ENCODE assay signal across 11 cellular contexts in genomic region chr6:41801380-41801779, GRCh38. TPM values are rescaled to one million over a fixed set of nuclear protein-coding genes. Genes with fewer than 3 reads are reported as not detected.
A peak's percentile ranks its signal among the peaks of the same experiment; 100 is the strongest.
DNase-seq lines count a peak whose midpoint lies in the region; ATAC-seq and TF ChIP-seq lines count a peak whose summit lies in the region.
"Had no signal": no experiment of that assay in that cellular context is flagged by ENCODE, and none has a peak within 500 bp of the region (broad histone marks: within the 10 kb centered on the region; RNA-seq: fewer than 3 reads in every experiment).

No MANE protein-coding gene starts in this region.

- no peaks in the 10 kb centered on the region for H3K4me1 ChIP-seq in SK-N-SH (ENCODE audit: control insufficient read depth in 1 of 2, insufficient read depth in 2 of 2, low read depth in 1 of 2, low read length in 1 of 2)
- H3K4me1 ChIP-seq in foreskin keratinocyte = no peaks in the 10 kb centered on the region

- no peak overlapping the region for H3K4me2 ChIP-seq in SK-N-SH

- no peaks in the 10 kb centered on the region for H4K20me1 ChIP-seq in SK-N-SH (ENCODE audit: insufficient read depth)

- peak; percentile 61 for TF ChIP-seq RAD21 in SK-N-SH (IDR thresholded peaks at IDR 0.05; ENCODE audit: low read length)

- peaks cover 15% of the 10 kb centered on the region for H3F3A ChIP-seq in SK-N-SH (replicated peaks; ENCODE audit: insufficient read depth)

- H3K27me3 ChIP-seq in SK-N-SH (ENCODE audit: insufficient read depth) (no peaks in the 10 kb centered on the region), foreskin keratinocyte (no peaks in the 10 kb centered on the region)

- H3K9ac ChIP-seq in SK-N-SH = no peak overlapping the region

- POLR2A ChIA-PET in SK-N-SH (lab: Yijun Ruan, JAX) = interaction anchor here (0.8 to 1.0 kb wide), 2 partner anchors 10 to 14 kb away, joined by 3 read pairs; partner anchors contain the start of gene TOMM6

- H3K79me2 ChIP-seq in SK-N-SH (ENCODE audit: insufficient read depth) = no peaks in the 10 kb centered on the region

- TF ChIP-seq EP300 in SK-N-SH (IDR thresholded peaks at IDR 0.05; ENCODE audit: borderline replicate concordance in 1 of 2, low read depth in 1 of 2, low read length in 1 of 2) = no peak

- TF ChIP-seq CTCF in GM13976 (IDR thresholded peaks at IDR 0.05; ENCODE audit: borderline replicate concordance, control extremely low read depth, extremely low read depth, insufficient read depth, missing control alignments) (peak; percentile 48), SK-N-SH (IDR thresholded peaks at IDR 0.05) (peak; percentile 76), foreskin keratinocyte (conservative IDR thresholded peaks at IDR 0.05) (peak; percentile 70)

- 52% methylated on average over 2 of the region's 2 CpGs for WGBS in SK-N-SH (ENCODE audit: low lambda C conversion rate)

- in situ Hi-C loops in GM13976 (cut with MboI; ENCODE audit: low sequenced_read_pairs, unreplicated experiment) = no loop called here

- DNase-seq in AG08396 (ENCODE audit: low spot score) = peak; percentile 36
- DNase-seq in GM13976 (ENCODE audit: low spot score) = no peak
- no peak for DNase-seq in SK-N-SH
- no peak for DNase-seq in foreskin keratinocyte
- DNase-seq: retina, T-helper 9 cell had no signal

- H2AFZ ChIP-seq in SK-N-SH (ENCODE audit: low read depth) = no peak overlapping the region

- H3K36me3 ChIP-seq in SK-N-SH (replicated peaks in 1 of 2; ENCODE audit: control insufficient read depth in 1 of 2, insufficient read depth in 2 of 2, low read length in 1 of 2) = peaks cover 0 to 13% of the 10 kb centered on the region in 2 experiments

- H3K27ac ChIP-seq in SK-N-SH (ENCODE audit: low read depth in 2 of 2, low read length in 1 of 2) = no peak overlapping the region
- no peak overlapping the region for H3K27ac ChIP-seq in foreskin keratinocyte

- H3K9me2 ChIP-seq in SK-N-SH = no peaks in the 10 kb centered on the region

- ATAC-seq in foreskin keratinocyte (no peak), HG02840 (IDR thresholded peaks at IDR 0.05; ENCODE audit: low FRiP score, unreplicated experiment) (no peak), HG02763 (IDR thresholded peaks at IDR 0.05; ENCODE audit: unreplicated experiment) (no peak), GM21390 (IDR thresholded peaks at IDR 0.05; ENCODE audit: unreplicated experiment) (no peak), HG03139 (IDR thresholded peaks at IDR 0.05; ENCODE audit: unreplicated experiment) (no peak)
- ATAC-seq: stimulated activated effector memory CD8-positive, alpha-beta T cell treated with anti-CD3 and anti-CD28 coated beads, Interleukin-12 subunit alpha, Interleukin-12 subunit beta, amount 100 ng/mL, for 72 hours had no signal

- CTCF ChIA-PET in SK-N-SH (lab: Yijun Ruan, JAX) = interaction anchor here (0.6 to 5.8 kb wide), 19 partner anchors 10 to 481 kb away, joined by 3 to 49 read pairs (median 3); partner anchors contain the start of genes BYSL, MED20, TAF8 and TOMM6

- H3K4me3 ChIP-seq in SK-N-SH (ENCODE audit: low read depth in 2 of 2, low read length in 1 of 2) = no peak overlapping the region

- no peaks in the 10 kb centered on the region for H3K9me3 ChIP-seq in SK-N-SH

TF ChIP-seq in SK-N-SH, 30 proteins besides CTCF, POLR2A, EP300 and RAD21:
- TF ChIP-seq SMC3 (IDR thresholded peaks at IDR 0.05; ENCODE audit: low read depth, low read length) = peak; percentile 56
- TF ChIP-seq ELF1 (IDR thresholded peaks at IDR 0.05) = no peak

RNA-seq across cellular contexts. Expression of gene TOMM6, which starts 13.9 kb away (rescaled TPM):
- polyA plus RNA-seq in SK-N-SH (2012; rRNA removed) (493 and 565 TPM in 2 replicates), foreskin keratinocyte (453 and 519 TPM in 2 replicates)
- 608 and 661 TPM in 2 replicates for polyA plus RNA-seq in SK-N-SH (2012; cell fraction: cytosol; rRNA removed)
- polyA plus RNA-seq in SK-N-SH (2012; cell fraction: nucleus; rRNA removed) = 171 and 252 TPM in 2 replicates
- 223 and 285 TPM in 2 replicates for total RNA-seq in foreskin keratinocyte

RNA-seq across cellular contexts. Expression of gene PRICKLE4, which starts 20.8 kb away (rescaled TPM):
- polyA plus RNA-seq in SK-N-SH (2012; rRNA removed) (3.9 and 5.0 TPM in 2 replicates), foreskin keratinocyte (0.18 and 0.55 TPM in 2 replicates)
- polyA plus RNA-seq in SK-N-SH (2012; cell fraction: cytosol; rRNA removed) = 0.46 and 0.96 TPM in 2 replicates
- 57.9 and 78.4 TPM in 2 replicates for polyA plus RNA-seq in SK-N-SH (2012; cell fraction: nucleus; rRNA removed)
- 0.42 and 0.61 TPM in 2 replicates for total RNA-seq in foreskin keratinocyte

RNA-seq across cellular contexts. Expression of gene FRS3, which starts 21.7 kb away (rescaled TPM):
- polyA plus RNA-seq in SK-N-SH (2012; rRNA removed) = 7.5 and 8.6 TPM in 2 replicates
- 5.0 and 6.0 TPM in 2 replicates for polyA plus RNA-seq in SK-N-SH (2012; cell fraction: cytosol; rRNA removed)
- polyA plus RNA-seq in SK-N-SH (2012; cell fraction: nucleus; rRNA removed) = 20.0 and 30.2 TPM in 2 replicates
- 2.2 and 2.6 TPM in 2 replicates for total RNA-seq in foreskin keratinocyte
- polyA plus RNA-seq in foreskin keratinocyte = 2.7 and 2.8 TPM in 2 replicates

RNA-seq across cellular contexts. Expression of gene PGC, which starts 54.2 kb away (rescaled TPM):
- polyA plus RNA-seq in SK-N-SH (2012; rRNA removed) = not detected in 2 replicates
- not detected in 2 replicates for polyA plus RNA-seq in SK-N-SH (2012; cell fraction: cytosol; rRNA removed)
- polyA plus RNA-seq in SK-N-SH (2012; cell fraction: nucleus; rRNA removed) = not detected in 2 replicates
- total RNA-seq in foreskin keratinocyte = not detected in 2 replicates
- polyA plus RNA-seq in foreskin keratinocyte = not detected in 2 replicates
